ENCODE assay signal across 1 cellular context in the genomic region with DNA sequence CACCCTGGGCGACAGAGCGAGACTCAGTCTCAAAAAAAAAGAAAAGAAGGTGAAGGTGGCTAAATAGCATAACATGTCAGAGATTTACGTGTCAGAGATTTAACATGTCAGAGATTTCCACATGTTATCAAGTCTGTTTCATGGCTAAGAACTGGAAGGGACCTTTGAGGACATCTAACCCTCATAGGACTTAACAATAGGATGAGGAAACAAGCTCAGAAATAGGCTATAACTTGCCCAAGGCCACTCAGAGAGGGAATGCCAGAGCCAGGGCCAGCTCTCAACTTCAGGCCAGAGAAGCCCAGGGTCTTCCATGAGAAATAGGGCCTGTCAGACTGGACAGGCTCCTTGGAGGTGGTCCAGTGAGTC.
TF ChIP-seq lines count a peak whose summit lies in the region.

No MANE protein-coding gene starts in this region.

TF ChIP-seq in GM23338, 12 proteins besides CTCF, POLR2A, EP300 and RAD21:
- TF ChIP-seq, protein P1, sequence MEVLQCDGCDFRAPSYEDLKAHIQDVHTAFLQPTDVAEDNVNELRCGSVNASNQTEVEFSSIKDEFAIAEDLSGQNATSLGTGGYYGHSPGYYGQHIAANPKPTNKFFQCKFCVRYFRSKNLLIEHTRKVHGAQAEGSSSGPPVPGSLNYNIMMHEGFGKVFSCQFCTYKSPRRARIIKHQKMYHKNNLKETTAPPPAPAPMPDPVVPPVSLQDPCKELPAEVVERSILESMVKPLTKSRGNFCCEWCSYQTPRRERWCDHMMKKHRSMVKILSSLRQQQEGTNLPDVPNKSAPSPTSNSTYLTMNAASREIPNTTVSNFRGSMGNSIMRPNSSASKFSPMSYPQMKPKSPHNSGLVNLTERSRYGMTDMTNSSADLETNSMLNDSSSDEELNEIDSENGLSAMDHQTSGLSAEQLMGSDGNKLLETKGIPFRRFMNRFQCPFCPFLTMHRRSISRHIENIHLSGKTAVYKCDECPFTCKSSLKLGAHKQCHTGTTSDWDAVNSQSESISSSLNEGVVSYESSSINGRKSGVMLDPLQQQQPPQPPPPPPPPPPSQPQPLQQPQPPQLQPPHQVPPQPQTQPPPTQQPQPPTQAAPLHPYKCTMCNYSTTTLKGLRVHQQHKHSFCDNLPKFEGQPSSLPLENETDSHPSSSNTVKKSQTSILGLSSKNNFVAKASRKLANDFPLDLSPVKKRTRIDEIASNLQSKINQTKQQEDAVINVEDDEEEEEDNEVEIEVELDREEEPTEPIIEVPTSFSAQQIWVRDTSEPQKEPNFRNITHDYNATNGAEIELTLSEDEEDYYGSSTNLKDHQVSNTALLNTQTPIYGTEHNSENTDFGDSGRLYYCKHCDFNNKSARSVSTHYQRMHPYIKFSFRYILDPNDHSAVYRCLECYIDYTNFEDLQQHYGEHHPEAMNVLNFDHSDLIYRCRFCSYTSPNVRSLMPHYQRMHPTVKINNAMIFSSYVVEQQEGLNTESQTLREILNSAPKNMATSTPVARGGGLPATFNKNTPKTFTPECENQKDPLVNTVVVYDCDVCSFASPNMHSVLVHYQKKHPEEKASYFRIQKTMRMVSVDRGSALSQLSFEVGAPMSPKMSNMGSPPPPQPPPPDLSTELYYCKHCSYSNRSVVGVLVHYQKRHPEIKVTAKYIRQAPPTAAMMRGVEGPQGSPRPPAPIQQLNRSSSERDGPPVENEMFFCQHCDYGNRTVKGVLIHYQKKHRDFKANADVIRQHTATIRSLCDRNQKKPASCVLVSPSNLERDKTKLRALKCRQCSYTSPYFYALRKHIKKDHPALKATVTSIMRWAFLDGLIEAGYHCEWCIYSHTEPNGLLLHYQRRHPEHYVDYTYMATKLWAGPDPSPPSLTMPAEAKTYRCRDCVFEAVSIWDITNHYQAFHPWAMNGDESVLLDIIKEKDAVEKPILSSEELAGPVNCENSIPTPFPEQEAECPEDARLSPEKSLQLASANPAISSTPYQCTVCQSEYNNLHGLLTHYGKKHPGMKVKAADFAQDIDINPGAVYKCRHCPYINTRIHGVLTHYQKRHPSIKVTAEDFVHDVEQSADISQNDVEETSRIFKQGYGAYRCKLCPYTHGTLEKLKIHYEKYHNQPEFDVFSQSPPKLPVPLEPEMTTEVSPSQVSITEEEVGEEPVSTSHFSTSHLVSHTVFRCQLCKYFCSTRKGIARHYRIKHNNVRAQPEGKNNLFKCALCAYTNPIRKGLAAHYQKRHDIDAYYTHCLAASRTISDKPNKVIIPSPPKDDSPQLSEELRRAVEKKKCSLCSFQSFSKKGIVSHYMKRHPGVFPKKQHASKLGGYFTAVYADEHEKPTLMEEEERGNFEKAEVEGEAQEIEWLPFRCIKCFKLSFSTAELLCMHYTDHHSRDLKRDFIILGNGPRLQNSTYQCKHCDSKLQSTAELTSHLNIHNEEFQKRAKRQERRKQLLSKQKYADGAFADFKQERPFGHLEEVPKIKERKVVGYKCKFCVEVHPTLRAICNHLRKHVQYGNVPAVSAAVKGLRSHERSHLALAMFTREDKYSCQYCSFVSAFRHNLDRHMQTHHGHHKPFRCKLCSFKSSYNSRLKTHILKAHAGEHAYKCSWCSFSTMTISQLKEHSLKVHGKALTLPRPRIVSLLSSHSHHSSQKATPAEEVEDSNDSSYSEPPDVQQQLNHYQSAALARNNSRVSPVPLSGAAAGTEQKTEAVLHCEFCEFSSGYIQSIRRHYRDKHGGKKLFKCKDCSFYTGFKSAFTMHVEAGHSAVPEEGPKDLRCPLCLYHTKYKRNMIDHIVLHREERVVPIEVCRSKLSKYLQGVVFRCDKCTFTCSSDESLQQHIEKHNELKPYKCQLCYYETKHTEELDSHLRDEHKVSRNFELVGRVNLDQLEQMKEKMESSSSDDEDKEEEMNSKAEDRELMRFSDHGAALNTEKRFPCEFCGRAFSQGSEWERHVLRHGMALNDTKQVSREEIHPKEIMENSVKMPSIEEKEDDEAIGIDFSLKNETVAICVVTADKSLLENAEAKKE (CRISPR knock-in tag; IDR thresholded peaks at IDR 0.05), result no peak
- TF ChIP-seq JUNB (IDR thresholded peaks at IDR 0.05; ENCODE audit: unreplicated experiment), result no peak
